1 cellular context compared by ENCODE assay signal in genomic region chr11:67289651-67290479, GRCh38.
TF ChIP-seq lines count a peak whose summit lies in the region.

No MANE protein-coding gene starts in this region.

TF ChIP-seq in HepG2, 621 proteins besides CTCF, POLR2A, EP300 and RAD21 (continued from another document):
- TF ChIP-seq RERE (CRISPR knock-in tag; IDR thresholded peaks at IDR 0.05; ENCODE audit: low read depth) = no peak
- no peak for TF ChIP-seq ZNF329 (CRISPR knock-in tag; IDR thresholded peaks at IDR 0.05; ENCODE audit: low read depth)
